32 cellular contexts compared by ENCODE assay signal in the genomic region with DNA sequence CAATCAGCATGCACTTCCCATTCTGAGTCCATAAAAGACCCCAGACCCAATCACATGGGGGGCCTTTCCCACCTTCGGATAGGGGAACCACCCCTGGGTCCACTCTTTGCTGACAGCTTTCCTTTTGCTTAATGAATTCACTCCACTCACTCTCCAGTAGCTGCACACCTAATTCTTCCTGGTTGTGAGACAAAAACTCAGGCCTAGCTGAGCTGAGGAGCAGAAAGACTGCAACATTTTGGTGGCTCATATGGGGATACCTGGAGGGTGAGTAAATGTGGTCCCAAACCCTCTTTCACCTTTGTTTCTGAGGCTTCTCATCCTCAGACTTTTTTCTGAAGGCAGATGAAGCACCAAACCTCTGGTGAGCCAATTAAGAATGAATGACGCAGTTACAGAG.
"Had no signal": no experiment of that assay in that cellular context is flagged by ENCODE, and none has a peak within 500 bp of the region (broad histone marks: within the 10 kb centered on the region; RNA-seq: fewer than 3 reads in every experiment).

No MANE protein-coding gene starts in this region.

- H3K4me3 Mint-ChIP-seq: activated CD4-positive, alpha-beta T cell treated with anti-CD3 and anti-CD28 coated beads for 36 hours; activated CD4-positive, alpha-beta T cell treated with anti-CD3 and anti-CD28 coated beads, Interleukin-2, amount 10 ng/mL, durations not matched to agents 7 days and 5 days; activated CD8-positive, alpha-beta T cell treated with anti-CD3 and anti-CD28 coated beads, Interleukin-2, amount 10 ng/mL, durations not matched to agents 7 days and 5 days; activated naive CD4-positive, alpha-beta T cell treated with anti-CD3 and anti-CD28 coated beads for 36 hours; activated T-cell treated with anti-CD3 and anti-CD28 coated beads, Interleukin-2, amount 50 U/mL, for 24 hours; T-helper 17 cell; WTC11 had no signal

- H3K4me2 ChIP-seq: KMS-11, SK-N-SH had no signal

- H3K27ac ChIP-seq: adrenal gland, body of pancreas, breast epithelium, KMS-11, Peyer's patch, SJSA1 had no signal

- H3K4me3 ChIP-seq: adrenal gland, body of pancreas, breast epithelium, Peyer's patch, SJSA1 had no signal

- ATAC-seq: activated CD4-positive, alpha-beta T cell treated with anti-CD3 and anti-CD28 coated beads for 36 hours; activated CD4-positive, CD25-positive, alpha-beta regulatory T cell treated with anti-CD3 and anti-CD28 coated beads, Interleukin-2, amount 50 U/mL, for 24 hours; activated CD8-positive, alpha-beta T cell treated with anti-CD3 and anti-CD28 coated beads, Interleukin-2, amount 10 ng/mL, durations not matched to agents 7 days and 5 days; activated naive CD4-positive, alpha-beta T cell treated with anti-CD3 and anti-CD28 coated beads, Interleukin-2, amount 50 U/mL, for 72 hours; body of pancreas; PC-3; T-helper 17 cell; WTC11 had no signal

- H3K9me2 ChIP-seq: SK-N-SH had no signal

- H3K36me3 ChIP-seq: adrenal gland, breast epithelium, Peyer's patch, SJSA1 had no signal

- H3K9ac ChIP-seq: KMS-11, SK-N-SH had no signal

- DNase-seq: activated CD4-positive, alpha-beta T cell treated with anti-CD3 and anti-CD28 coated beads for 36 hours; activated CD4-positive, alpha-beta T cell treated with anti-CD3 and anti-CD28 coated beads, Interleukin-2, amount 10 ng/mL, durations not matched to agents 7 days and 5 days; activated CD4-positive, alpha-beta T cell treated with anti-CD3 and anti-CD28 coated beads, Interleukin-2, amount 50 U/mL, for 48 hours; activated CD8-positive, alpha-beta T cell treated with anti-CD3 and anti-CD28 coated beads, Interleukin-2, amount 10 ng/mL, durations not matched to agents 7 days and 5 days; activated gamma-delta T cell treated with Interleukin-2 at 50 U/mL for 16 hours; activated naive CD4-positive, alpha-beta T cell treated with anti-CD3 and anti-CD28 coated beads for 36 hours; activated T-cell treated with anti-CD3 and anti-CD28 coated beads, Interleukin-2, amount 50 U/mL, for 24 hours; body of pancreas; caudate nucleus; MM.1S; MV-4-11; NCI-H1092; NCI-H1436 treated with DMSO at 0.1 percent for 48 hours; NCI-H1694 treated with DMSO at 0.1 percent for 48 hours; NCI-H2029; NCI-H345; NCI-H526; NCI-H748 treated with DMSO at 0.1 percent for 48 hours; NK-92 treated with Interleukin-12 subunit alpha and Interleukin-12 subunit beta, amount 100 ng/mL, for 24 hours; PC-3; Peyer's patch; RPMI8226; SHP77 treated with DMSO at 0.1 percent for 48 hours; SK-N-SH; T-helper 17 cell had no signal

- H3K27me3 Mint-ChIP-seq: activated CD4-positive, alpha-beta T cell treated with anti-CD3 and anti-CD28 coated beads, Interleukin-2, amount 10 ng/mL, durations not matched to agents 7 days and 5 days; T-helper 17 cell had no signal

- H3K27me3 ChIP-seq: adrenal gland, body of pancreas, breast epithelium, Peyer's patch, SJSA1 had no signal

- H3K9me3 ChIP-seq: adrenal gland had no signal

- H3K4me1 Mint-ChIP-seq: activated CD4-positive, alpha-beta T cell treated with anti-CD3 and anti-CD28 coated beads for 36 hours; T-helper 17 cell; WTC11 had no signal

- H3K4me1 ChIP-seq: adrenal gland, body of pancreas, breast epithelium, Peyer's patch, SJSA1 had no signal

- H3K27ac Mint-ChIP-seq: activated CD4-positive, alpha-beta T cell treated with anti-CD3 and anti-CD28 coated beads for 36 hours; activated CD4-positive, alpha-beta T cell treated with anti-CD3 and anti-CD28 coated beads, Interleukin-2, amount 10 ng/mL, durations not matched to agents 7 days and 5 days; activated CD8-positive, alpha-beta T cell treated with anti-CD3 and anti-CD28 coated beads, Interleukin-2, amount 10 ng/mL, durations not matched to agents 7 days and 5 days; activated naive CD4-positive, alpha-beta T cell treated with anti-CD3 and anti-CD28 coated beads for 36 hours; activated naive CD4-positive, alpha-beta T cell treated with anti-CD3 and anti-CD28 coated beads, Interleukin-2, amount 50 U/mL, for 72 hours; activated T-cell treated with anti-CD3 and anti-CD28 coated beads, Interleukin-2, amount 50 U/mL, for 24 hours; T-helper 17 cell; WTC11 had no signal
